9 cellular contexts compared by ENCODE assay signal in genomic region chr19:49513746-49514118, GRCh38. TPM values are rescaled to one million over a fixed set of nuclear protein-coding genes. Genes with fewer than 3 reads are reported as not detected.
DNase-seq lines count a peak whose midpoint lies in the region; ATAC-seq and TF ChIP-seq lines count a peak whose summit lies in the region.
"Had no signal": no experiment of that assay in that cellular context is flagged by ENCODE, and none has a peak within 500 bp of the region (broad histone marks: within the 10 kb centered on the region; RNA-seq: fewer than 3 reads in every experiment).

No MANE protein-coding gene starts in this region.

- DNase-seq in NCI-H748 (lab: John Stamatoyannopoulos, UW; ENCODE audit: unreplicated experiment) (peak; percentile 30), NCI-H748 treated with DMSO at 0.1 percent for 48 hours (lab: John Stamatoyannopoulos, UW) (no peak), kidney epithelial cell (ENCODE audit: low read depth) (no peak), midbrain (lab: John Stamatoyannopoulos, UW) (no peak)

- peak overlapping the region; percentile 79 for H3K4me3 Mint-ChIP-seq in activated T-helper 17 cell treated with anti-CD3 and anti-CD28 coated beads, Interleukin-2, amount 50 U/mL, for 72 hours

- TF ChIP-seq CTCF in kidney epithelial cell (IDR thresholded peaks at IDR 0.05; ENCODE audit: insufficient read depth, low read length, poor library complexity, severe bottlenecking) = no peak

- peak overlapping the region; percentile 90 for H3K27ac ChIP-seq in subcutaneous abdominal adipose tissue (ENCODE audit: low read depth, low read length)
- H3K27ac ChIP-seq: C4-2B had no signal

- no peaks in the 10 kb centered on the region for H3K36me3 Mint-ChIP-seq in activated T-helper 17 cell treated with anti-CD3 and anti-CD28 coated beads, Interleukin-2, amount 50 U/mL, for 72 hours (ENCODE audit: low read depth)

- peak overlapping the region in 4 of 5 donors; percentile 16 to 82 (median 72) for H3K9ac ChIP-seq in subcutaneous abdominal adipose tissue (ENCODE audit: low read length in 5 of 5)

- no peaks in the 10 kb centered on the region for H3K27me3 Mint-ChIP-seq in activated T-helper 17 cell treated with anti-CD3 and anti-CD28 coated beads, Interleukin-2, amount 50 U/mL, for 72 hours

- no peak for ATAC-seq in activated T-helper 17 cell treated with anti-CD3 and anti-CD28 coated beads, Interleukin-2, amount 50 U/mL, for 72 hours (replicated peaks)
- ATAC-seq in HG02588 (IDR thresholded peaks at IDR 0.05; ENCODE audit: unreplicated experiment) (no peak), HG02798 (IDR thresholded peaks at IDR 0.05; ENCODE audit: poor library complexity, unreplicated experiment) (no peak)

- no peaks in the 10 kb centered on the region for H3K9me3 Mint-ChIP-seq in activated T-helper 17 cell treated with anti-CD3 and anti-CD28 coated beads, Interleukin-2, amount 50 U/mL, for 72 hours

- peak overlapping the region; percentile 75 for H3K27ac Mint-ChIP-seq in activated T-helper 17 cell treated with anti-CD3 and anti-CD28 coated beads, Interleukin-2, amount 50 U/mL, for 72 hours

- peak overlapping the region; percentile 63 for H3K4me3 ChIP-seq in kidney epithelial cell (ENCODE audit: low read depth, low read length)
- H3K4me3 ChIP-seq in subcutaneous abdominal adipose tissue (ENCODE audit: low read depth in 1 of 5, low read length in 5 of 5) = peak overlapping the region; percentile 53 to 79 (median 69)

- peaks cover 2 to 63% (median 58%) of the 10 kb centered on the region in 5 donors for H3K4me1 ChIP-seq in subcutaneous abdominal adipose tissue (ENCODE audit: control insufficient read depth in 5 of 5, insufficient read depth in 5 of 5, low read length in 5 of 5)

- H3K9me3 ChIP-seq in subcutaneous abdominal adipose tissue (ENCODE audit: control insufficient read depth in 5 of 5, low read length in 5 of 5) = no peaks in the 10 kb centered on the region

- H3K27me3 ChIP-seq in kidney epithelial cell (ENCODE audit: control insufficient read depth, insufficient read depth, low read length) (no peaks in the 10 kb centered on the region), subcutaneous abdominal adipose tissue (ENCODE audit: control insufficient read depth in 5 of 5, insufficient read depth in 4 of 5, low read length in 5 of 5) (no peaks in the 10 kb centered on the region)

- H3K36me3 ChIP-seq in kidney epithelial cell (ENCODE audit: control insufficient read depth, insufficient read depth, low read length) (no peaks in the 10 kb centered on the region), subcutaneous abdominal adipose tissue (ENCODE audit: control insufficient read depth in 5 of 5, insufficient read depth in 5 of 5, low read length in 5 of 5) (peaks cover 0 to 3% (median 0%) of the 10 kb centered on the region in 5 donors)

- H3K4me1 Mint-ChIP-seq in activated T-helper 17 cell treated with anti-CD3 and anti-CD28 coated beads, Interleukin-2, amount 50 U/mL, for 72 hours = peaks cover 10% of the 10 kb centered on the region

RNA-seq across cellular contexts. Expression of gene FCGRT, which starts 1.3 kb away (rescaled TPM):
- total RNA-seq in activated T-helper 17 cell treated with anti-CD3 and anti-CD28 coated beads, Interleukin-2, amount 50 U/mL, for 72 hours = 10 to 100 TPM; 11.1 to 15.8 TPM
- total RNA-seq in kidney epithelial cell = 66.7 and 80.2 TPM in 2 replicates

RNA-seq across cellular contexts. Expression of gene RCN3, which starts 14.1 kb away (rescaled TPM):
- total RNA-seq in activated T-helper 17 cell treated with anti-CD3 and anti-CD28 coated beads, Interleukin-2, amount 50 U/mL, for 72 hours = 10 to 100 TPM in 1 of 2 donors, 1 to 10 TPM in 1; 1.2 to 11.8 TPM
- total RNA-seq in kidney epithelial cell = 16.4 and 20.7 TPM in 2 replicates

RNA-seq across cellular contexts. Expression of gene RPS11, which starts 17.5 kb away (rescaled TPM):
- 1,000 to 10,000 TPM; 2,381 to 3,085 TPM for total RNA-seq in activated T-helper 17 cell treated with anti-CD3 and anti-CD28 coated beads, Interleukin-2, amount 50 U/mL, for 72 hours
- 3,617 and 3,738 TPM in 2 replicates for total RNA-seq in kidney epithelial cell

RNA-seq across cellular contexts. Expression of gene RPL13A, which starts 26.3 kb away (rescaled TPM):
- 1,000 to 10,000 TPM; 3,905 to 4,763 TPM for total RNA-seq in activated T-helper 17 cell treated with anti-CD3 and anti-CD28 coated beads, Interleukin-2, amount 50 U/mL, for 72 hours
- 2,967 and 3,596 TPM in 2 replicates for total RNA-seq in kidney epithelial cell

RNA-seq across cellular contexts. Expression of gene FLT3LG, which starts 39.7 kb away (rescaled TPM):
- 10 to 100 TPM; 77.2 to 92.8 TPM for total RNA-seq in activated T-helper 17 cell treated with anti-CD3 and anti-CD28 coated beads, Interleukin-2, amount 50 U/mL, for 72 hours
- 2.3 and 3.0 TPM in 2 replicates for total RNA-seq in kidney epithelial cell
